8 cellular contexts compared by ENCODE assay signal in genomic region chr20:1313236-1313964, GRCh38. TPM values are rescaled to one million over a fixed set of nuclear protein-coding genes. Genes with fewer than 3 reads are reported as not detected.
DNase-seq lines count a peak whose midpoint lies in the region; ATAC-seq and TF ChIP-seq lines count a peak whose summit lies in the region.

No MANE protein-coding gene starts in this region.

- H3K9me3 Mint-ChIP-seq in activated CD4-positive, alpha-beta T cell treated with anti-CD3 and anti-CD28 coated beads, Interleukin-2, amount 10 ng/mL, durations not matched to agents 7 days and 5 days = no peaks in the 10 kb centered on the region

- ATAC-seq in left lung = peak; percentile 94
- ATAC-seq in GM18909 (IDR thresholded peaks at IDR 0.05; ENCODE audit: poor library complexity, unreplicated experiment) = no peak

- no peak overlapping the region for H3K27ac Mint-ChIP-seq in activated CD4-positive, alpha-beta T cell treated with anti-CD3 and anti-CD28 coated beads, Interleukin-2, amount 10 ng/mL, durations not matched to agents 7 days and 5 days

- intact Hi-C loops in left lung (cut with DNase I) = loop anchor here in 1 of 2 donors (2.0 kb wide), 1 partner anchor 125 kb away; no protein-coding TSS in a partner anchor

- H3K27me3 Mint-ChIP-seq in activated CD4-positive, alpha-beta T cell treated with anti-CD3 and anti-CD28 coated beads, Interleukin-2, amount 10 ng/mL, durations not matched to agents 7 days and 5 days = peaks cover 4% of the 10 kb centered on the region

- H3K36me3 ChIP-seq in left lung = no peaks in the 10 kb centered on the region

- H3K9me3 ChIP-seq in left lung = no peaks in the 10 kb centered on the region

- no peaks in the 10 kb centered on the region for H3K27me3 ChIP-seq in left lung

- CTCF ChIA-PET in activated CD4-positive, alpha-beta T cell treated with anti-CD3 and anti-CD28 coated beads, Interleukin-2, amount 10 ng/mL, durations not matched to agents 7 days and 5 days (lab: Charles Lee) = interaction anchor here (0.6 to 2.1 kb wide), 12 partner anchors 8 to 191 kb away, joined by 3 to 7 read pairs (median 5); partner anchors contain the start of gene NSFL1C

- no peaks in the 10 kb centered on the region for H3K36me3 Mint-ChIP-seq in activated CD4-positive, alpha-beta T cell treated with anti-CD3 and anti-CD28 coated beads, Interleukin-2, amount 10 ng/mL, durations not matched to agents 7 days and 5 days (ENCODE audit: low read depth)

- peaks cover 7% of the 10 kb centered on the region for H3K4me1 Mint-ChIP-seq in activated CD4-positive, alpha-beta T cell treated with anti-CD3 and anti-CD28 coated beads, Interleukin-2, amount 10 ng/mL, durations not matched to agents 7 days and 5 days

- peak; percentile 40 for DNase-seq in NCI-H1436 (lab: John Stamatoyannopoulos, UW)
- DNase-seq in NCI-H1436 treated with DMSO at 0.1 percent for 48 hours (lab: John Stamatoyannopoulos, UW) = no peak
- peak; percentile 49 for DNase-seq in NCI-H2196 treated with DMSO at 0.1 percent for 48 hours (lab: John Stamatoyannopoulos, UW; ENCODE audit: unreplicated experiment)
- peak; percentile 68 for DNase-seq in activated CD4-positive, alpha-beta T cell treated with anti-CD3 and anti-CD28 coated beads, Interleukin-2, amount 10 ng/mL, durations not matched to agents 7 days and 5 days
- peak; percentile 85 for DNase-seq in coronary artery (ENCODE audit: low spot score)
- DNase-seq in left lung = peak; percentile 70 to 92
- DNase-seq in stimulated activated CD4-positive, alpha-beta T cell treated with anti-CD3 and anti-CD28 coated beads, Interleukin-4, amount 100 ng/mL, for 1 hour = peak; percentile 68

- peaks cover 0 to 11% of the 10 kb centered on the region in 2 donors for H3K4me1 ChIP-seq in left lung

- POLR2A ChIA-PET in activated CD4-positive, alpha-beta T cell treated with anti-CD3 and anti-CD28 coated beads, Interleukin-2, amount 10 ng/mL, durations not matched to agents 7 days and 5 days (lab: Charles Lee) = no interaction called here

- H3K4me3 Mint-ChIP-seq in activated CD4-positive, alpha-beta T cell treated with anti-CD3 and anti-CD28 coated beads, Interleukin-2, amount 10 ng/mL, durations not matched to agents 7 days and 5 days = no peak overlapping the region

- H3K4me3 ChIP-seq in coronary artery (peak overlapping the region; percentile 58), left lung (no peak overlapping the region)

- H3K27ac ChIP-seq in coronary artery (no peak overlapping the region), left lung (peak overlapping the region in 1 of 2 donors; percentile 21)

- TF ChIP-seq CTCF in coronary artery (IDR thresholded peaks at IDR 0.05) (peak; percentile 98), left lung (IDR thresholded peaks at IDR 0.05) (peak; percentile 96 to 97)

RNA-seq across cellular contexts. Expression of gene SDCBP2, which starts 15.5 kb away (rescaled TPM):
- total RNA-seq in activated CD4-positive, alpha-beta T cell treated with anti-CD3 and anti-CD28 coated beads, Interleukin-2, amount 10 ng/mL, durations not matched to agents 7 days and 5 days = 1 to 10 TPM; 1.4 to 2.2 TPM
- total RNA-seq in left lung = 10 to 100 TPM; 13.5 to 21.5 TPM

RNA-seq across cellular contexts. Expression of gene SNPH, which starts 47.3 kb away (rescaled TPM):
- total RNA-seq in activated CD4-positive, alpha-beta T cell treated with anti-CD3 and anti-CD28 coated beads, Interleukin-2, amount 10 ng/mL, durations not matched to agents 7 days and 5 days = 1 to 10 TPM; 7.3 to 8.4 TPM
- 1 to 10 TPM; 4.8 to 5.9 TPM for total RNA-seq in left lung

Comparison
In these comparisons a context has a peak if more than half of its experiments do, and no peak if none do; other contexts are left out.
1. RNA of gene SDCBP2, which starts 15.5 kb away (total RNA-seq): 13.5 to 21.5 TPM in left lung; 1.4 to 2.2 TPM in activated CD4-positive, alpha-beta T cell treated with anti-CD3 and anti-CD28 coated beads, Interleukin-2, amount 10 ng/mL, durations not matched to agents 7 days and 5 days; every median in the first group is over 4 times any median in the second.